ENCODE assay signal across 1 cellular context in the genomic region with DNA sequence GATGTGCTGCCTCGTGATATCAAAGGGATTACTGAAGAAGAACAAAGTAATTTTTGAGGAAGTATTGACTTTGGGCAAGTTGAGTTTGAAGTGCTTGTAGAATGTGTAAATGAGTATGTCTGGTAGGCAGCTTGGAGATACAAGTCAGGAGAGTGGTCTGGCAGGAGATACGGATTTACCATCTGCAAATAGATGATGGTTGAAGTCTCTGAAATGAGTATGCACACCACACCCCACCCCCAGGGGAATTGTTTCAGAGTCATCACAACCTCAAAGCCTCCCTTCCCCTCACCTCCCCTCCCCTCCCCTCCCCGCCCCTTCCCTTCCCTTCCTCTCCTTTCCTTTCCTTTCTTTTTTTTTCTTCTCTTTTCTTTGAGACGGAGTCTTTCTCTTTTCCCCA.
TF ChIP-seq lines count a peak whose summit lies in the region.

No MANE protein-coding gene starts in this region.

TF ChIP-seq in HepG2, 621 proteins besides CTCF, POLR2A, EP300 and RAD21:
- TF ChIP-seq HNRNPK (IDR thresholded peaks at IDR 0.05; ENCODE audit: low read depth, low read length, poor library complexity, severe bottlenecking) = peak; percentile 85
- TF ChIP-seq, protein P1, sequence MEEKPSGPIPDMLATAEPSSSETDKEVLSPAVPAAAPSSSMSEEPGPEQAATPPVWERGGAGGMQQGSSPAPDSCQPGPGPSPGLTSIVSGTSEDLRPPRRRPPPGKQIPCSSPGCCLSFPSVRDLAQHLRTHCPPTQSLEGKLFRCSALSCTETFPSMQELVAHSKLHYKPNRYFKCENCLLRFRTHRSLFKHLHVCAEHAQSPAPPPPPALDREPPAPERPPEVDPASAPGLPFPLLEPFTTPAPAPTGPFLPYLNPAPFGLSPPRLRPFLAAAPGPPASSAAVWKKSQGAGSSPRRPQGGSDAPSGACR (CRISPR knock-in tag; IDR thresholded peaks at IDR 0.05) = no peak
